ENCODE assay signal across 16 cellular contexts in genomic region chrX:136271300-136271699, GRCh38. TPM values are rescaled to one million over a fixed set of nuclear protein-coding genes. Genes with fewer than 3 reads are reported as not detected.
DNase-seq lines count a peak whose midpoint lies in the region; ATAC-seq and TF ChIP-seq lines count a peak whose summit lies in the region.
"Had no signal": no experiment of that assay in that cellular context is flagged by ENCODE, and none has a peak within 500 bp of the region (broad histone marks: within the 10 kb centered on the region; RNA-seq: fewer than 3 reads in every experiment).

No MANE protein-coding gene starts in this region.

- intact Hi-C loops in esophagus squamous epithelium (cut with DNase I) = no loop called here

- H3K27ac ChIP-seq in HL-60 (replicated peaks) = peak overlapping the region; percentile 58
- H3K27ac ChIP-seq in esophagus squamous epithelium = no peak overlapping the region
- H3K27ac ChIP-seq: KMS-11 had no signal

- no peaks in the 10 kb centered on the region for H3K9me3 ChIP-seq in esophagus squamous epithelium

- H3K4me3 ChIP-seq in GM06990 (replicated peaks; ENCODE audit: low read depth, low read length) (no peak overlapping the region), HL-60 (replicated peaks; ENCODE audit: insufficient read depth, low read length) (no peak overlapping the region), esophagus squamous epithelium (no peak overlapping the region)

- TF ChIP-seq CTCF in GM06990 (IDR thresholded peaks at IDR 0.05; ENCODE audit: insufficient read depth, low read length, poor library complexity, severe bottlenecking) = no peak
- TF ChIP-seq CTCF in HL-60 (IDR thresholded peaks at IDR 0.05; ENCODE audit: insufficient read depth, low read length) = no peak
- TF ChIP-seq CTCF in esophagus squamous epithelium (IDR thresholded peaks at IDR 0.05) = no peak

- ATAC-seq in GM21529 (IDR thresholded peaks at IDR 0.05; ENCODE audit: unreplicated experiment) = peak; percentile 51
- ATAC-seq in activated CD4-positive, CD25-positive, alpha-beta regulatory T cell treated with anti-CD3 and anti-CD28 coated beads, Interleukin-2, amount 50 U/mL, for 24 hours = no peak
- ATAC-seq: left ventricle myocardium superior; naive thymus-derived CD8-positive, alpha-beta T cell had no signal

- no peaks in the 10 kb centered on the region for H3K4me1 ChIP-seq in esophagus squamous epithelium

- 77 to 79% methylated on average over 1 of the region's 1 CpG for WGBS in esophagus squamous epithelium, 2 donors

- no peaks in the 10 kb centered on the region for H3K27me3 ChIP-seq in GM06990 (replicated peaks; ENCODE audit: control insufficient read depth, insufficient read depth, low read length)
- H3K27me3 ChIP-seq in HL-60 (ENCODE audit: insufficient read depth, poor library complexity, severe bottlenecking) = no peaks in the 10 kb centered on the region
- no peaks in the 10 kb centered on the region for H3K27me3 ChIP-seq in esophagus squamous epithelium

- DNase-seq in GM06990 (ENCODE audit: extremely low read depth, insufficient read length) (peak; percentile 12), HL-60 (ENCODE audit: low read depth in 1 of 2, low spot score in 1 of 2) (peak in 1 of 2 experiments; percentile 63), SKM-1 (lab: John Stamatoyannopoulos, UW; ENCODE audit: unreplicated experiment) (peak; percentile 22), esophagus squamous epithelium (lab: John Stamatoyannopoulos, UW) (no peak), H4 (ENCODE audit: low spot score) (no peak), OCI-M2 (lab: John Stamatoyannopoulos, UW; ENCODE audit: unreplicated experiment) (no peak)
- DNase-seq: activated effector memory CD4-positive, alpha-beta T cell treated with anti-CD3 and anti-CD28 coated beads, Interleukin-2, amount 50 U/mL, for 16 hours; left ventricle myocardium superior; naive thymus-derived CD8-positive, alpha-beta T cell; NCI-H1930; SHP77 had no signal

- TF ChIP-seq POLR2A in esophagus squamous epithelium (IDR thresholded peaks at IDR 0.05) = no peak

- H3K36me3 ChIP-seq in GM06990 (ENCODE audit: control insufficient read depth, insufficient read depth, low read length) (no peaks in the 10 kb centered on the region), esophagus squamous epithelium (no peaks in the 10 kb centered on the region)

RNA-seq across cellular contexts. Expression of gene MAP7D3, which starts 20.1 kb away (rescaled TPM):
- total RNA-seq in esophagus squamous epithelium = 10 to 100 TPM in 1 of 4 donors, 1 to 10 TPM in 3; 1.3 to 11.8 (median 6.4) TPM
- 17.9 and 19.3 TPM in 2 replicates for total RNA-seq in H4 (2014; rRNA removed; shearing (Covaris generic))

RNA-seq across cellular contexts. Expression of gene ADGRG4, which starts 29.5 kb away (rescaled TPM):
- under 1 TPM in 1 of 4 donors, not detected in 3; 0.19 TPM for total RNA-seq in esophagus squamous epithelium
- not detected in 2 replicates for total RNA-seq in H4 (2014; rRNA removed; shearing (Covaris generic))
- total RNA-seq: activated CD8-positive, alpha-beta memory T cell treated with anti-CD3 and anti-CD28 coated beads for 36 hours; fibroblast of lung; left ventricle myocardium superior; naive thymus-derived CD8-positive, alpha-beta T cell had no signal

Comparison
In these comparisons a context has a peak if more than half of its experiments do, and no peak if none do; other contexts are left out.
1. DNase-seq: peak in GM06990 (single experiment) and SKM-1 (single experiment); none in esophagus squamous epithelium (single experiment), H4 (single experiment) and OCI-M2 (single experiment).